ENCODE assay signal across 17 cellular contexts in genomic region chr14:93299831-93300230, GRCh38. TPM values are rescaled to one million over a fixed set of nuclear protein-coding genes. Genes with fewer than 3 reads are reported as not detected.
"Had no signal": no experiment of that assay in that cellular context is flagged by ENCODE, and none has a peak within 500 bp of the region (broad histone marks: within the 10 kb centered on the region; RNA-seq: fewer than 3 reads in every experiment).

No MANE protein-coding gene starts in this region.

- H3K36me3 Mint-ChIP-seq: activated naive CD4-positive, alpha-beta T cell treated with anti-CD3 and anti-CD28 coated beads, Interleukin-2, amount 50 U/mL, for 72 hours had no signal

- H3K4me3 Mint-ChIP-seq: neural crest cell; T-helper 1 cell treated with Interleukin-12 subunit alpha and Interleukin-12 subunit beta and Interleukin-4 antibody, amounts not matched to agents 30 μg/mL and 1 μg/mL, for 36 hours had no signal

- H3K4me3 ChIP-seq: pancreas, tibial artery had no signal

- H3K9me3 ChIP-seq: pancreas, tibial artery had no signal

- H3K27ac Mint-ChIP-seq: activated naive CD4-positive, alpha-beta T cell treated with anti-CD3 and anti-CD28 coated beads, Interleukin-2, amount 50 U/mL, for 72 hours; T-helper 1 cell treated with Interleukin-12 subunit alpha and Interleukin-12 subunit beta and Interleukin-4 antibody, amounts not matched to agents 30 μg/mL and 1 μg/mL, for 36 hours had no signal

- H3K9me3 Mint-ChIP-seq: activated naive CD4-positive, alpha-beta T cell treated with anti-CD3 and anti-CD28 coated beads, Interleukin-2, amount 50 U/mL, for 72 hours; neural crest cell; T-helper 1 cell treated with Interleukin-12 subunit alpha and Interleukin-12 subunit beta and Interleukin-4 antibody, amounts not matched to agents 30 μg/mL and 1 μg/mL, for 36 hours had no signal

- H3K4me1 ChIP-seq: pancreas had no signal

- DNase-seq: activated CD4-positive, alpha-beta T cell treated with anti-CD3 and anti-CD28 coated beads, Interleukin-2, amount 50 U/mL, for 4 hours; activated CD4-positive, CD25-positive, alpha-beta regulatory T cell treated with anti-CD3 and anti-CD28 coated beads, Interleukin-2, amount 50 U/mL, for 72 hours; activated effector memory CD4-positive, alpha-beta T cell treated with Interleukin-2 at 50 U/mL for 16 hours; activated T-cell treated with anti-CD3 and anti-CD28 coated beads, Interleukin-2, amount 50 U/mL, for 1 hour; aorta; kidney; left ventricle myocardium superior; mesenchymal stem cell; pancreas; retina; tibial artery had no signal

- H3K27ac ChIP-seq: pancreas, tibial artery had no signal

- H3K36me3 ChIP-seq: pancreas, tibial artery had no signal

- ATAC-seq: activated naive CD4-positive, alpha-beta T cell treated with anti-CD3 and anti-CD28 coated beads, Interleukin-2, amount 50 U/mL, for 72 hours; left ventricle myocardium superior; pancreas had no signal

- H3K27me3 ChIP-seq: pancreas, tibial artery had no signal

RNA-seq across cellular contexts. Expression of gene COX8C, which starts 47.2 kb away (rescaled TPM):
- total RNA-seq: activated naive CD4-positive, alpha-beta T cell treated with anti-CD3 and anti-CD28 coated beads, Interleukin-2, amount 50 U/mL, for 72 hours; aorta; bronchial epithelial cell; endothelial cell of umbilical vein; kidney; neural crest cell; pancreas; skeletal muscle tissue had no signal
